Comparison of ENCODE assay signal across 8 cellular contexts in the genomic region with DNA sequence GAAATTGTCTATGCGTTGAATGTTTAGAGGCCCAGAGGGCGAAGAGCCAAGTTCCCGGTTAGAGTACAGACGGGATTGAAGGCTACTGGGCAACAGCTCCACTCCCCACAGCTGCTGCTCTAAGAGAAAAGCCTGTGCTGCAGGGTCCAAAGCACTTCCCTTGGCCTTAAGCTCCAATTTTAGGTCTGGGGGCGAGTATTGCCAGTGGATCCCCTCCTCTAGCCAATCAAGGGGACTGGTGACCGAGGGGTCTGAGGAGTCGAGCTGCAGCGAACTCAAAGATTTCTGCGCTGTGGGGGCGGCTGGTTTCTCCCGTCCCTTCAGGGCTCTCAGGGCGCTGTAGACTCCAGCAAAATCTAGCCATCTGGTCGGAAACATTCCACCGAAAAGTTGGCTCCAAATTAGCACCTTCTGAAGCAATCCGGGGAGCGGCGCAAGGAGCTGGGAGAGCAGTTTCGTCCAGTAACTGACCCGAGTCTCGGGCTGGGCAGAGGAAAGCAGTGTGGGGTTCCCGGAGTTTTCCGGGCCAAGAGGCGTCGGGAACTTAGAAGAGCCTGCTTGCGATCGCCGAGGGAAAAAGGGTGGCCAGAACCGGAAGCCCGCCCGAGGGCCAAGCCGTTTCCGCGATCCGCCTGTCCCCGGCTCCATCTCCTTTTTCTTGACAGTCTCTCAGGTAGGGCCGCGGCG. TPM values are rescaled to one million over a fixed set of nuclear protein-coding genes. Genes with fewer than 3 reads are reported as not detected.
A peak's percentile ranks its signal among the peaks of the same experiment; 100 is the strongest.
DNase-seq lines count a peak whose midpoint lies in the region; ATAC-seq and TF ChIP-seq lines count a peak whose summit lies in the region.

No MANE protein-coding gene starts in this region.

- intact Hi-C loops in esophagus squamous epithelium (cut with DNase I), result no loop called here
- intact Hi-C loops in naive thymus-derived CD4-positive, alpha-beta T cell (cut with micrococcal nuclease), result loop anchor here (1.0 to 10.0 kb wide), 15 partner anchors 83 to 1599 kb away; partner anchors contain the start of genes PIK3C2B (in 2 of the 2), SNRPE (in 2 of the 2), DSTYK (in 1 of the 2) and ELK4 (in 1 of the 2)
- intact Hi-C loops in uterus (cut with DNase I; ENCODE audit: low total_unique reads), result no loop called here

- ATAC-seq in activated CD8-positive, alpha-beta memory T cell treated with anti-CD3 and anti-CD28 coated beads, Interleukin-2, amount 10 ng/mL, durations not matched to agents 7 days and 5 days, result peak; percentile 40
- ATAC-seq in naive thymus-derived CD4-positive, alpha-beta T cell, result peak; percentile 16

- no peaks in the 10 kb centered on the region for H3K9me2 ChIP-seq in GM23248 (ENCODE audit: insufficient read depth)

- H3K4me1 Mint-ChIP-seq in activated CD8-positive, alpha-beta memory T cell treated with anti-CD3 and anti-CD28 coated beads, Interleukin-2, amount 10 ng/mL, durations not matched to agents 7 days and 5 days, result peaks cover 17% of the 10 kb centered on the region
- peaks cover 12 to 30% (median 19%) of the 10 kb centered on the region in 7 donors for H3K4me1 Mint-ChIP-seq in naive thymus-derived CD4-positive, alpha-beta T cell

- H3K9me3 ChIP-seq in GM23248 (ENCODE audit: low read depth), result no peaks in the 10 kb centered on the region
- no peaks in the 10 kb centered on the region for H3K9me3 ChIP-seq in esophagus squamous epithelium
- no peaks in the 10 kb centered on the region for H3K9me3 ChIP-seq in naive thymus-derived CD4-positive, alpha-beta T cell (ENCODE audit: control insufficient read depth in 2 of 3, low read length in 3 of 3)
- no peaks in the 10 kb centered on the region for H3K9me3 ChIP-seq in uterus

- POLR2A ChIA-PET in naive thymus-derived CD4-positive, alpha-beta T cell (lab: Charles Lee), result interaction anchor here (0.5 to 2.9 kb wide), 11 partner anchors 9 to 1443 kb away, joined by 3 to 12 read pairs (median 5); partner anchors contain the start of genes MDM4 and PIK3C2B

- no peaks in the 10 kb centered on the region for H3K27me3 ChIP-seq in GM23248 (replicated peaks; ENCODE audit: insufficient read depth)
- H3K27me3 ChIP-seq in esophagus squamous epithelium, result no peaks in the 10 kb centered on the region
- no peaks in the 10 kb centered on the region for H3K27me3 ChIP-seq in naive thymus-derived CD4-positive, alpha-beta T cell (ENCODE audit: control insufficient read depth in 2 of 2, insufficient read depth in 2 of 2, low read length in 2 of 2)
- no peaks in the 10 kb centered on the region for H3K27me3 ChIP-seq in uterus

- no peaks in the 10 kb centered on the region for H3K9me3 Mint-ChIP-seq in activated CD8-positive, alpha-beta memory T cell treated with anti-CD3 and anti-CD28 coated beads, Interleukin-2, amount 10 ng/mL, durations not matched to agents 7 days and 5 days (ENCODE audit: low read depth)
- no peaks in the 10 kb centered on the region for H3K9me3 Mint-ChIP-seq in naive thymus-derived CD4-positive, alpha-beta T cell

- in situ Hi-C loops in GM23248 (cut with MboI), result no loop called here

- H3K27me3 Mint-ChIP-seq in activated CD8-positive, alpha-beta memory T cell treated with anti-CD3 and anti-CD28 coated beads, Interleukin-2, amount 10 ng/mL, durations not matched to agents 7 days and 5 days, result no peaks in the 10 kb centered on the region
- no peaks in the 10 kb centered on the region for H3K27me3 Mint-ChIP-seq in naive thymus-derived CD4-positive, alpha-beta T cell

- H3K36me3 ChIP-seq in GM23248 (ENCODE audit: low read depth) (peaks cover 24% of the 10 kb centered on the region), esophagus squamous epithelium (peaks cover 0 to 7% (median 0%) of the 10 kb centered on the region in 3 donors), uterus (no peaks in the 10 kb centered on the region)
- H3K36me3 ChIP-seq in naive thymus-derived CD4-positive, alpha-beta T cell (ENCODE audit: control insufficient read depth in 2 of 3, insufficient read depth in 3 of 3, low read length in 3 of 3), result peaks cover 0 to 22% (median 0%) of the 10 kb centered on the region in 3 experiments

- peak overlapping the region; percentile 92 for H3K4me3 Mint-ChIP-seq in activated CD8-positive, alpha-beta memory T cell treated with anti-CD3 and anti-CD28 coated beads, Interleukin-2, amount 10 ng/mL, durations not matched to agents 7 days and 5 days
- H3K4me3 Mint-ChIP-seq in naive thymus-derived CD4-positive, alpha-beta T cell, result peak overlapping the region; percentile 92 to 99 (median 97)

- DNase-seq in SIG-M5 treated with dmso at 0.1 percent for 504 hours (lab: John Stamatoyannopoulos, UW; ENCODE audit: unreplicated experiment) (peak; percentile 45), SIG-M5 (lab: John Stamatoyannopoulos, UW) (no peak), GM23248 (peak; percentile 78), LHCN-M2 (ENCODE audit: low read depth) (peak; percentile 38), esophagus squamous epithelium (lab: John Stamatoyannopoulos, UW) (no peak), uterus (peak; percentile 47 to 50)
- peak; percentile 72 for DNase-seq in activated CD8-positive, alpha-beta memory T cell treated with anti-CD3 and anti-CD28 coated beads, Interleukin-2, amount 10 ng/mL, durations not matched to agents 7 days and 5 days
- DNase-seq in naive thymus-derived CD4-positive, alpha-beta T cell, result peak in 8 of 9 donors; percentile 15 to 43 (median 23)

- 0 to 1% methylated on average over 36 to 38 of the region's 38 CpGs for WGBS in GM23248 (ENCODE audit: low coverage in 1 of 2, low lambda C conversion rate in 2 of 2, missing lambda C conversion rate in 2 of 2), 2 experiments
- 0% methylated on average over 4 to 27 of the region's 38 CpGs for WGBS in esophagus squamous epithelium, 2 donors

- H3K4me1 ChIP-seq in GM23248 (ENCODE audit: insufficient read depth), result peaks cover 8% of the 10 kb centered on the region; the same call in 1 of the 2 replicates
- H3K4me1 ChIP-seq in esophagus squamous epithelium, result peaks cover 16 to 48% (median 17%) of the 10 kb centered on the region in 3 donors
- H3K4me1 ChIP-seq in naive thymus-derived CD4-positive, alpha-beta T cell (ENCODE audit: control insufficient read depth in 2 of 2, insufficient read depth in 2 of 2, low read length in 2 of 2), result peaks cover 2 to 13% of the 10 kb centered on the region in 2 donors
- no peaks in the 10 kb centered on the region for H3K4me1 ChIP-seq in uterus

- H3K79me2 ChIP-seq in GM23248 (ENCODE audit: insufficient read depth), result peaks cover 63% of the 10 kb centered on the region

- peak overlapping the region; percentile 67 for H2AFZ ChIP-seq in GM23248

- CTCF ChIA-PET in activated CD8-positive, alpha-beta memory T cell treated with anti-CD3 and anti-CD28 coated beads, Interleukin-2, amount 10 ng/mL, durations not matched to agents 7 days and 5 days (lab: Charles Lee), result interaction anchor here (1.1 to 5.1 kb wide), 7 partner anchors 12 to 105 kb away, joined by 3 to 66 read pairs (median 4); partner anchors contain the start of gene MDM4
- CTCF ChIA-PET in naive thymus-derived CD4-positive, alpha-beta T cell (lab: Charles Lee), result interaction anchor here (0.5 to 1.6 kb wide), 4 partner anchors 13 to 113 kb away, joined by 3 to 5 read pairs (median 4); partner anchors contain the start of gene MDM4

- H3K36me3 Mint-ChIP-seq in activated CD8-positive, alpha-beta memory T cell treated with anti-CD3 and anti-CD28 coated beads, Interleukin-2, amount 10 ng/mL, durations not matched to agents 7 days and 5 days, result peaks cover 39% of the 10 kb centered on the region
- peaks cover 11 to 34% (median 21%) of the 10 kb centered on the region in 5 donors for H3K36me3 Mint-ChIP-seq in naive thymus-derived CD4-positive, alpha-beta T cell

- H3K27ac ChIP-seq in GM23248, result peak overlapping the region; percentile 98
- peak overlapping the region; percentile 94 to 100 (median 98) for H3K27ac ChIP-seq in esophagus squamous epithelium
- peak overlapping the region; percentile 100 for H3K27ac ChIP-seq in naive thymus-derived CD4-positive, alpha-beta T cell (ENCODE audit: low read depth, low read length)
- peak overlapping the region; percentile 95 to 96 for H3K27ac ChIP-seq in uterus

- H3K27ac Mint-ChIP-seq in activated CD8-positive, alpha-beta memory T cell treated with anti-CD3 and anti-CD28 coated beads, Interleukin-2, amount 10 ng/mL, durations not matched to agents 7 days and 5 days, result peak overlapping the region; percentile 100
- H3K27ac Mint-ChIP-seq in naive thymus-derived CD4-positive, alpha-beta T cell, result peak overlapping the region; percentile 97 to 100 (median 99)

- peaks cover 42% of the 10 kb centered on the region for H4K20me1 ChIP-seq in GM23248 (ENCODE audit: insufficient read depth)

- no peak for TF ChIP-seq CTCF in esophagus squamous epithelium (IDR thresholded peaks at IDR 0.05)
- no peak for TF ChIP-seq CTCF in uterus (IDR thresholded peaks at IDR 0.05)

- H3K9ac ChIP-seq in GM23248, result peak overlapping the region; percentile 99

- H3K4me2 ChIP-seq in GM23248 (ENCODE audit: unreplicated experiment), result peak overlapping the region; percentile 92

- peaks cover 42% of the 10 kb centered on the region for H3F3A ChIP-seq in GM23248 (ENCODE audit: insufficient read depth)

- H3K4me3 ChIP-seq in GM23248 (peak overlapping the region; percentile 99), esophagus squamous epithelium (peak overlapping the region; percentile 74 to 99 (median 88)), uterus (peak overlapping the region; percentile 64 to 83)
- H3K4me3 ChIP-seq in naive thymus-derived CD4-positive, alpha-beta T cell (ENCODE audit: low read length), result peak overlapping the region; percentile 99

- TF ChIP-seq POLR2A in esophagus squamous epithelium (IDR thresholded peaks at IDR 0.05), result peak in 1 of 4 donors; percentile 10
- no peak for TF ChIP-seq POLR2A in uterus (IDR thresholded peaks at IDR 0.05)

RNA-seq across cellular contexts. Expression of gene PPP1R15B, which starts 0.7 kb away (rescaled TPM):
- 27.6 and 28.4 TPM in 2 replicates for total RNA-seq in GM23248 (2014; rRNA removed; shearing (Covaris generic))
- 14.5 and 15.4 TPM in 2 replicates for polyA plus RNA-seq in GM23248 (2016; fragmentation: Nextera tagmentation; extraction: Ambion mirVana)
- total RNA-seq in LHCN-M2 (2014; rRNA removed), result 15.1 and 17.8 TPM in 2 replicates
- polyA plus RNA-seq in LHCN-M2 (2012), result 5.9 TPM
- total RNA-seq in activated CD8-positive, alpha-beta memory T cell treated with anti-CD3 and anti-CD28 coated beads, Interleukin-2, amount 10 ng/mL, durations not matched to agents 7 days and 5 days, result 10 to 100 TPM; 75.5 to 81.7 TPM
- 10 to 100 TPM; 29.5 to 42.3 (median 34.0) TPM for total RNA-seq in esophagus squamous epithelium
- 100 to 1,000 TPM in 2 of 5 experiments, 10 to 100 TPM in 3; 69.5 to 175 (median 73.0) TPM for total RNA-seq in naive thymus-derived CD4-positive, alpha-beta T cell
- 10 to 100 TPM; 14.1 to 19.3 TPM for polyA plus RNA-seq in naive thymus-derived CD4-positive, alpha-beta T cell
- 10 to 100 TPM; 20.5 to 58.9 (median 46.4) TPM for total RNA-seq in uterus

RNA-seq across cellular contexts. Expression of gene PLEKHA6, which starts 51.2 kb away (rescaled TPM):
- 7.3 and 8.3 TPM in 2 replicates for total RNA-seq in GM23248 (2014; rRNA removed; shearing (Covaris generic))
- 4.5 and 5.5 TPM in 2 replicates for polyA plus RNA-seq in GM23248 (2016; fragmentation: Nextera tagmentation; extraction: Ambion mirVana)
- total RNA-seq in LHCN-M2 (2014; rRNA removed), result 36.2 and 50.9 TPM in 2 replicates
- 36.9 TPM for polyA plus RNA-seq in LHCN-M2 (2012)
- under 1 TPM; 0.02 to 0.29 TPM for total RNA-seq in activated CD8-positive, alpha-beta memory T cell treated with anti-CD3 and anti-CD28 coated beads, Interleukin-2, amount 10 ng/mL, durations not matched to agents 7 days and 5 days
- total RNA-seq in esophagus squamous epithelium, result 10 to 100 TPM in 3 of 4 donors, 1 to 10 TPM in 1; 7.4 to 40.6 (median 18.3) TPM
- total RNA-seq in naive thymus-derived CD4-positive, alpha-beta T cell, result 1 to 10 TPM in 1 of 5 experiments, under 1 TPM in 4; 0.05 to 1.9 (median 0.57) TPM
- polyA plus RNA-seq in naive thymus-derived CD4-positive, alpha-beta T cell, result under 1 TPM in 1 of 2 donors, not detected in 1; 0.24 TPM
- 10 to 100 TPM in 1 of 4 donors, 1 to 10 TPM in 3; 5.9 to 13.6 (median 8.4) TPM for total RNA-seq in uterus

Comparison
In these comparisons a context has a peak if more than half of its experiments do, and no peak if none do; other contexts are left out.
1. DNase-seq: peak in SIG-M5 treated with dmso at 0.1 percent for 504 hours (single experiment), GM23248 (single experiment), LHCN-M2 (single experiment), activated CD8-positive, alpha-beta memory T cell treated with anti-CD3 and anti-CD28 coated beads, Interleukin-2, amount 10 ng/mL, durations not matched to agents 7 days and 5 days (single experiment), naive thymus-derived CD4-positive, alpha-beta T cell (8 of 9) and uterus (2 of 2); none in SIG-M5 (single experiment) and esophagus squamous epithelium (single experiment).
2. intact Hi-C loops: an anchor here in naive thymus-derived CD4-positive, alpha-beta T cell (1.0 to 10.0 kb wide); none called in esophagus squamous epithelium and uterus.
3. Peak in every context shown above with its lines, with median percentiles within 50 percentile points of each other: H3K27ac ChIP-seq and H3K4me3 ChIP-seq.